In the genomic region with DNA sequence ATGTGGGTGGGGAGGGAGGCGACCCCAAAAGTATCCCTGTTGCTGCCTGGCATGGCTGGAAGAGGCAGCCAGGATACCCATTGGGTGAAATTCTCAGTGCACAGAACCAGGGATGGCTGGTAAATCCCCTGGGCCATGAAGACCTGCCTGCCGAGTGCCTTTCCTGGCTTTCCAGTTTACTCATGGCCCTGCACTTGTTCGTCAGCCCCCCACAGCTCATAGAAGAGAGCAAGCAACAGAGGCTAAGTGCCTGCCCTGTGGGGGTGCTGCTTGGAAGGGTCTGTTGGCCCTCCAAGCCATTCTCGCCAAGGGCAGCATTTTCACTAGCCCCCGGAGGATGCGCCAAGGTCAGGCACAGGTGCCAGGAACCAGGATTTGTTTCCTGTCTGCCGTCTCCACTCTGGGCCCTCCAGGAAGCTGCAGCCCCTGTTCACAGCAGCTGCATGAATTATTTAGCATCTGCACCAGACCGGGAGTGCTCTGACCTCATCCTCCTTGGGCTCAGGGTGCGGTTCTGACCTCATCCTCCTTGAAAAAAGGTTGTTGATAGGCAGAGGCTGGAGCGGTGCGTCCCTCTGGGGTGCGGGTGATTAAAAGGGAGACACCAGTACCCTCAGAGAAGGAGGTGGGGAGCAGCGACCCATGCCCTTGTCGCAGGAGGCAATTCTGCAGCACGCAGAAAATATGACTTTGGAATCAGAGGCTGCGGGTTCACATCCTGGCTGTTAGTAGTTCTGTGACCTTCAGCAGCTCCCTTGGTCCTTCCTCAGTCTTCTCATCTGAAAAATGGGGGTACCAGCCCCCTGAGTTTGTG, we compare ENCODE assay signal across 10 cellular contexts. TPM values are rescaled to one million over a fixed set of nuclear protein-coding genes. Genes with fewer than 3 reads are reported as not detected.
DNase-seq lines count a peak whose midpoint lies in the region; ATAC-seq, FAIRE-seq and TF ChIP-seq lines count a peak whose summit lies in the region.
"Had no signal": no experiment of that assay in that cellular context is flagged by ENCODE, and none has a peak within 500 bp of the region (broad histone marks: within the 10 kb centered on the region; RNA-seq: fewer than 3 reads in every experiment).

No MANE protein-coding gene starts in this region.

- H3K4me2 ChIP-seq in GM12878 (ENCODE audit: control insufficient read depth, insufficient read depth) (no peak overlapping the region), mesendoderm (ENCODE audit: low read length) (no peak overlapping the region)

- H3K9ac ChIP-seq in GM12878 (ENCODE audit: control insufficient read depth, insufficient read depth, low read length) (no peak overlapping the region; the same call in 1 of the 2 replicates), mesendoderm (ENCODE audit: low read length) (no peak overlapping the region)

- H3K9me3 ChIP-seq in GM12878 (replicated peaks; ENCODE audit: control insufficient read depth, insufficient read depth, low read length), result no peaks in the 10 kb centered on the region

- H3K23ac ChIP-seq in mesendoderm (ENCODE audit: low read length), result no peak overlapping the region

- H3K4me1 ChIP-seq in GM12878 (ENCODE audit: control insufficient read depth, insufficient read depth, low read length), result peaks cover 14% of the 10 kb centered on the region
- peaks cover 7% of the 10 kb centered on the region for H3K4me1 ChIP-seq in mesendoderm (ENCODE audit: control insufficient read depth, low read depth, low read length)

- intact Hi-C loops in Right ventricle myocardium superior (cut with DNase I), result loop anchor here (10.0 kb wide), 2 partner anchors 147 to 247 kb away; a partner anchor contains a TSS
- intact Hi-C loops in cardiac septum (cut with DNase I), result loop anchor here (10.0 kb wide), 1 partner anchor 147 kb away; no protein-coding TSS in a partner anchor
- intact Hi-C loops in GM12878 (cut with micrococcal nuclease; ENCODE audit: unreplicated experiment), result no loop called here
- intact Hi-C loops in posterior vena cava (cut with DNase I), result loop anchor here in 1 of 2 donors (10.0 kb wide), 1 partner anchor 237 kb away; a partner anchor contains a TSS

- no TSS peak for BruUV-seq in GM12878 (replicated peaks; lab: Mats Ljungman, UMichigan)

- SMC1A ChIA-PET in GM12878 (lab: Charles Lee; ENCODE audit: uncharacterized antibody, unreplicated experiment), result interaction anchor here (1.6 to 2.0 kb wide), 2 partner anchors 14 to 59 kb away, joined by 6 to 7 read pairs; no protein-coding TSS in a partner anchor

- peak; percentile 46 for DNase-seq in Right ventricle myocardium superior
- DNase-seq in cardiac septum (ENCODE audit: low spot score), result no peak
- DNase-seq in GM12878 (ENCODE audit: low read depth, low spot score), result no peak
- DNase-seq in mesendoderm, result peak; percentile 41
- DNase-seq in posterior vena cava (ENCODE audit: low spot score), result no peak
- no peak for DNase-seq in activated T-cell treated with anti-CD3 and anti-CD28 coated beads, Interleukin-2, amount 50 U/mL, for 1 hour

- H3K4me3 ChIP-seq in GM12878, result no peak overlapping the region
- no peak overlapping the region for H3K4me3 ChIP-seq in mesendoderm (ENCODE audit: low read length)

- H3K27ac ChIP-seq in GM12878 (ENCODE audit: control insufficient read depth, insufficient read depth) (no peak overlapping the region), mesendoderm (ENCODE audit: low read depth, low read length) (no peak overlapping the region)

- no peak for FAIRE-seq in GM12878 (lab: Jason Lieb, UNC)
- FAIRE-seq: D721Med had no signal

- H3K79me1 ChIP-seq in mesendoderm (ENCODE audit: low read length), result no peaks in the 10 kb centered on the region

- H3K79me2 ChIP-seq in GM12878 (ENCODE audit: control insufficient read depth, insufficient read depth, low read length) (no peaks in the 10 kb centered on the region), mesendoderm (ENCODE audit: control insufficient read depth, insufficient read depth, low read length) (no peaks in the 10 kb centered on the region)

- CTCF ChIA-PET in GM12878 (lab: Yijun Ruan, JAX), result interaction anchor here (1.1 to 10.5 kb wide), 6 partner anchors 9 to 84 kb away, joined by 3 to 314 read pairs (median 40); a partner anchor contains a TSS

- 28% methylated on average over 16 of the region's 16 CpGs for WGBS in GM12878 (ENCODE audit: insufficient coverage, insufficient replicate concordance, low lambda C conversion rate, missing lambda C conversion rate)
- WGBS in mesendoderm (ENCODE audit: extremely low coverage, insufficient coverage, low lambda C conversion rate), result no CpG with 5 or more reads among the region's 16 CpGs

- ATAC-seq in Right ventricle myocardium superior (ENCODE audit: poor library complexity), result no peak
- ATAC-seq in GM12878, result no peak
- ATAC-seq in HG02642 (IDR thresholded peaks at IDR 0.05; ENCODE audit: poor library complexity, unreplicated experiment), result no peak
- ATAC-seq in GM19328 (IDR thresholded peaks at IDR 0.05; ENCODE audit: unreplicated experiment), result no peak

- no peaks in the 10 kb centered on the region for H3K36me3 ChIP-seq in GM12878 (ENCODE audit: control insufficient read depth in 2 of 2, insufficient read depth in 2 of 2, low read length in 1 of 2)
- H3K36me3 ChIP-seq in mesendoderm (ENCODE audit: control insufficient read depth, insufficient read depth, low read length), result no peaks in the 10 kb centered on the region

- no peak overlapping the region for H3K18ac ChIP-seq in mesendoderm (ENCODE audit: low read length)

- H3K27me3 ChIP-seq in GM12878 (replicated peaks in 1 of 2; ENCODE audit: control insufficient read depth in 2 of 2, insufficient read depth in 2 of 2, low read length in 1 of 2), result peaks cover 0 to 2% of the 10 kb centered on the region in 2 experiments; a peak in 2 of 4 replicates
- H3K27me3 ChIP-seq in mesendoderm (ENCODE audit: insufficient read depth, low read length, poor library complexity), result peaks cover 5% of the 10 kb centered on the region

- peak overlapping the region; percentile 15 for H3K56ac ChIP-seq in mesendoderm (ENCODE audit: low read length)

- H2BK15ac ChIP-seq in mesendoderm (replicated peaks; ENCODE audit: low read depth), result no peak overlapping the region

- H2AK5ac ChIP-seq in mesendoderm (ENCODE audit: low read length), result no peak overlapping the region

- no peak overlapping the region for H3K4ac ChIP-seq in mesendoderm (ENCODE audit: low read depth, low read length)

- TF ChIP-seq RAD21 in GM12878 (IDR thresholded peaks at IDR 0.05; ENCODE audit: insufficient read depth, low read depth, low read length), result no peak

- H4K5ac ChIP-seq in mesendoderm (ENCODE audit: low read length), result no peak overlapping the region

- in situ Hi-C loops in GM12878 (cut with MboI), result no loop called here

- no peak overlapping the region for H4K8ac ChIP-seq in mesendoderm (ENCODE audit: low read depth, low read length)

- RAD21 ChIA-PET in GM12878 (lab: Charles Lee; ENCODE audit: unreplicated experiment), result interaction anchor here (1.0 to 2.6 kb wide), 4 partner anchors 17 to 80 kb away, joined by 3 to 10 read pairs (median 6); no protein-coding TSS in a partner anchor

- H2BK120ac ChIP-seq in mesendoderm (ENCODE audit: low read depth, low read length), result no peak overlapping the region

- no peaks in the 10 kb centered on the region for H4K20me1 ChIP-seq in GM12878 (ENCODE audit: control insufficient read depth, insufficient read depth)

- no peak for TF ChIP-seq EP300 in GM12878 (IDR thresholded peaks at IDR 0.05; ENCODE audit: borderline replicate concordance in 1 of 2, control insufficient read depth in 1 of 2, low read depth in 2 of 2, low read length in 2 of 2)

- POLR2A ChIA-PET in GM12878 (lab: Charles Lee), result no interaction called here

- no peak overlapping the region for H2BK5ac ChIP-seq in mesendoderm (ENCODE audit: low read length)

- no peak overlapping the region for H2AFZ ChIP-seq in GM12878 (ENCODE audit: control insufficient read depth, low read depth, low read length)

- TF ChIP-seq POLR2A in GM12878 (IDR thresholded peaks at IDR 0.05; ENCODE audit: low read depth, low read length), result no peak

- no peak for TF ChIP-seq CTCF in GM12878 (IDR thresholded peaks at IDR 0.05 in 2 of 3, conservative IDR thresholded peaks at IDR 0.05 in 1 of 3; ENCODE audit: control insufficient read depth in 2 of 3, extremely low read depth in 1 of 3, insufficient read depth in 1 of 3, low read depth in 3 of 3, low read length in 3 of 3)

RNA-seq across cellular contexts. Expression of a gene that starts 14.2 kb away (rescaled TPM):
- total RNA-seq in Right ventricle myocardium superior (1.7 TPM), cardiac septum (2.6 TPM), GM12878 (2014; rRNA removed) (45.7 and 49.3 TPM in 2 replicates), GM12878 (2014; rRNA removed; fragmentation: Illumina TruSeq; extraction: Trizol) (36.1 and 37.5 TPM in 2 replicates), GM12878 (2021) (36.1 and 36.2 TPM in 2 replicates), posterior vena cava (1 to 10 TPM; 5.9 to 8.5 TPM)
- 149 and 159 TPM in 2 replicates for total RNA-seq in GM12878 (2013; cell fraction: nucleolus; rRNA removed)
- 34.4 TPM for polyA plus RNA-seq in GM12878 (2011; ENCODE audit: low read depth)
- polyA plus RNA-seq in GM12878 (2011; rRNA removed) (102 and 128 TPM in 2 replicates), GM12878 (2014; fragmentation: Illumina TruSeq; extraction: Trizol) (23.1 and 40.5 TPM in 2 replicates), GM12878 (2014; fragmentation: Nextera tagmentation; extraction: Ambion mirVana) (10 to 100 TPM; 10.6 to 12.1 TPM), GM12878 (2014; rRNA removed) (42.7 and 46.9 TPM in 2 replicates), GM12878 (2016; fragmentation: Nextera tagmentation; extraction: Ambion mirVana) (10 to 100 TPM; 28.6 to 32.1 TPM)
- polyA plus RNA-seq in GM12878 (2011; cell fraction: cytosol; rRNA removed), result 130 and 145 TPM in 2 replicates
- polyA plus RNA-seq in GM12878 (2011; cell fraction: nucleus; rRNA removed), result 95.3 and 166 TPM in 2 replicates
- polyA plus RNA-seq in GM12878 (2012), result 54.0 and 88.0 TPM in 2 replicates
- polyA minus RNA-seq in GM12878 (2011; rRNA and poly(A)+ RNA removed), result 88.1 and 138 TPM in 2 replicates
- 22.6 and 26.3 TPM in 2 replicates for polyA minus RNA-seq in GM12878 (2011; cell fraction: cytosol; rRNA and poly(A)+ RNA removed)
- polyA minus RNA-seq in GM12878 (2011; cell fraction: nucleus; rRNA and poly(A)+ RNA removed), result 20.8 and 25.6 TPM in 2 replicates
- polyA plus RNA-seq in mesendoderm (2013, experiment 1 of 2), result 0.03 TPM
- 0.03 TPM for polyA plus RNA-seq in mesendoderm (2013, experiment 2 of 2)
- total RNA-seq: glomerular endothelial cell had no signal

RNA-seq across cellular contexts. Expression of a gene that starts 20.3 kb away (rescaled TPM):
- total RNA-seq in Right ventricle myocardium superior, result 30.5 TPM
- total RNA-seq in cardiac septum, result 31.7 TPM
- 3.2 and 3.6 TPM in 2 replicates for total RNA-seq in GM12878 (2013; cell fraction: nucleolus; rRNA removed)
- total RNA-seq in GM12878 (2014; rRNA removed), result 0.16 and 0.73 TPM in 2 replicates
- total RNA-seq in GM12878 (2014; rRNA removed; fragmentation: Illumina TruSeq; extraction: Trizol), result 0.28 and 0.31 TPM in 2 replicates
- total RNA-seq in GM12878 (2021), result 0.36 and 0.58 TPM in 2 replicates
- 0.91 TPM for polyA plus RNA-seq in GM12878 (2011; ENCODE audit: low read depth)
- polyA plus RNA-seq in GM12878 (2011; rRNA removed), result 0.26 and 1.3 TPM in 2 replicates
- polyA plus RNA-seq in GM12878 (2011; cell fraction: cytosol; rRNA removed), result 1.2 and 1.5 TPM in 2 replicates
- polyA plus RNA-seq in GM12878 (2011; cell fraction: nucleus; rRNA removed), result 1.7 and 2.8 TPM in 2 replicates
- polyA plus RNA-seq in GM12878 (2012), result 1.9 and 2.1 TPM in 2 replicates
- 0.35 TPM in 1 of 2 replicates, not detected in the other for polyA plus RNA-seq in GM12878 (2014; fragmentation: Illumina TruSeq; extraction: Trizol)
- under 1 TPM in 1 of 2 experiments, not detected in 1; 0.04 TPM for polyA plus RNA-seq in GM12878 (2014; fragmentation: Nextera tagmentation; extraction: Ambion mirVana)
- 0.14 and 0.66 TPM in 2 replicates for polyA plus RNA-seq in GM12878 (2014; rRNA removed)
- polyA plus RNA-seq in GM12878 (2016; fragmentation: Nextera tagmentation; extraction: Ambion mirVana), result under 1 TPM in 1 of 2 experiments, not detected in 1; 0.96 TPM
- polyA minus RNA-seq in GM12878 (2011; rRNA and poly(A)+ RNA removed), result 0.37 and 1.3 TPM in 2 replicates
- polyA minus RNA-seq in GM12878 (2011; cell fraction: cytosol; rRNA and poly(A)+ RNA removed), result 0.67 and 1.0 TPM in 2 replicates
- 0.48 and 1.2 TPM in 2 replicates for polyA minus RNA-seq in GM12878 (2011; cell fraction: nucleus; rRNA and poly(A)+ RNA removed)
- 3.7 TPM for polyA plus RNA-seq in mesendoderm (2013, experiment 1 of 2)
- polyA plus RNA-seq in mesendoderm (2013, experiment 2 of 2), result 4.0 TPM
- total RNA-seq in posterior vena cava, result 10 to 100 TPM in 1 of 2 donors, 1 to 10 TPM in 1; 7.3 to 12.9 TPM

Comparison
In these comparisons a context has a peak if more than half of its experiments do, and no peak if none do; other contexts are left out.
1. DNase-seq: peak in Right ventricle myocardium superior (single experiment) and mesendoderm (single experiment); none in cardiac septum (single experiment), GM12878 (single experiment), posterior vena cava (single experiment) and activated T-cell treated with anti-CD3 and anti-CD28 coated beads, Interleukin-2, amount 50 U/mL, for 1 hour (single experiment).